11 cellular contexts compared by ENCODE assay signal in genomic region chr13:109715902-109716301, GRCh38.
A peak's percentile ranks its signal among the peaks of the same experiment; 100 is the strongest.
DNase-seq lines count a peak whose midpoint lies in the region; ATAC-seq, FAIRE-seq and TF ChIP-seq lines count a peak whose summit lies in the region.
"Had no signal": no experiment of that assay in that cellular context is flagged by ENCODE, and none has a peak within 500 bp of the region (broad histone marks: within the 10 kb centered on the region; RNA-seq: fewer than 3 reads in every experiment).

No MANE protein-coding gene starts in this region.

- ATAC-seq in K562 (peak; percentile 79), left lobe of liver (peak; percentile 69), GM18498 (IDR thresholded peaks at IDR 0.05; ENCODE audit: unreplicated experiment) (no peak)

- no peaks in the 10 kb centered on the region for H3K36me3 ChIP-seq in K562 (ENCODE audit: control insufficient read depth, insufficient read depth, low read length)

- FAIRE-seq in K562 (lab: Jason Lieb, UNC): no peak
- FAIRE-seq: small intestine had no signal

- DNase-seq in AG08396 (ENCODE audit: low spot score): peak; percentile 38
- peak; percentile 19 for DNase-seq in M059J (ENCODE audit: low read depth)
- peak in 1 of 4 experiments; percentile 45 for DNase-seq in K562 (ENCODE audit: extremely low read depth in 1 of 4, low spot score in 3 of 4)
- DNase-seq in left lobe of liver (ENCODE audit: low spot score): peak; percentile 91
- DNase-seq in NCI-H1417 treated with DMSO at 0.1 percent for 48 hours (lab: John Stamatoyannopoulos, UW): no peak
- DNase-seq in superior temporal gyrus (ENCODE audit: extremely low spot score): no peak
- DNase-seq in retina: no peak
- DNase-seq: NCI-H1092 treated with DMSO at 0.1 percent for 48 hours, small intestine, T-helper 9 cell had no signal

- H4K20me1 ChIP-seq in K562 (replicated peaks; ENCODE audit: control insufficient read depth, insufficient read depth, low read length): no peaks in the 10 kb centered on the region

- CTCF ChIA-PET in K562 (lab: Yijun Ruan, JAX; ENCODE audit: low intra/inter-chr PET ratio): no interaction called here

- POLR2A ChIA-PET in K562 (lab: Yijun Ruan, JAX): no interaction called here

- TF ChIP-seq RAD21 in K562 (CRISPR knock-in tag; conservative IDR thresholded peaks at IDR 0.05 in 1 of 2, IDR thresholded peaks at IDR 0.05 in 1 of 2): peak in 1 of 2 experiments; percentile 47; a peak in 2 of 4 replicates

- no peak overlapping the region for H2AFZ ChIP-seq in K562 (ENCODE audit: low read depth, low read length)

- H3K27ac ChIP-seq in K562 (ENCODE audit: extremely low read depth, low read depth, low read length): no peak overlapping the region

- no peaks in the 10 kb centered on the region for H3K79me2 ChIP-seq in K562 (ENCODE audit: control insufficient read depth, insufficient read depth, low read length)

- no peaks in the 10 kb centered on the region for H3K27me3 ChIP-seq in K562 (ENCODE audit: control insufficient read depth in 2 of 2, insufficient read depth in 2 of 2, low read length in 2 of 2)

- peaks cover 5 to 13% of the 10 kb centered on the region in 2 experiments; a peak in 2 of 5 replicates for H3K4me1 ChIP-seq in K562 (replicated peaks in 1 of 2; ENCODE audit: control insufficient read depth in 2 of 2, insufficient read depth in 2 of 2, low read length in 2 of 2)

- WGBS in K562 (ENCODE audit: insufficient coverage, low coverage, missing lambda C conversion rate): 71% methylated on average over 1 of the region's 1 CpG

- BruUV-seq in K562 (replicated peaks; lab: Mats Ljungman, UMichigan): no TSS peak

- H3K9me3 ChIP-seq in K562 (replicated peaks; ENCODE audit: control insufficient read depth, insufficient read depth, low read depth, low read length): no peaks in the 10 kb centered on the region

- H3K9ac ChIP-seq in K562 (ENCODE audit: insufficient read depth in 1 of 2, low read depth in 2 of 2, low read length in 2 of 2): no peak overlapping the region

- in situ Hi-C loops in K562 (cut with MboI): no loop called here

- no peak overlapping the region for H3K4me3 ChIP-seq in K562

- no peaks in the 10 kb centered on the region for H3K9me1 ChIP-seq in K562 (ENCODE audit: control insufficient read depth, insufficient read depth, low read length)

- intact Hi-C loops in K562 (cut with micrococcal nuclease): no loop called here

- no peak overlapping the region for H3K4me2 ChIP-seq in K562 (ENCODE audit: insufficient read depth, low read length)

- TF ChIP-seq CTCF in K562 (IDR thresholded peaks at IDR 0.05 in 2 of 3, conservative IDR thresholded peaks at IDR 0.05 in 1 of 3; ENCODE audit: insufficient read depth in 2 of 3, low read depth in 1 of 3, low read length in 3 of 3): peak in 2 of 3 experiments; percentile 20 to 26; a peak in 2 of 6 replicates

- TF ChIP-seq POLR2A in K562 (conservative IDR thresholded peaks at IDR 0.05): no peak

- no peak for TF ChIP-seq EP300 in K562 (IDR thresholded peaks at IDR 0.05; ENCODE audit: low read length)

TF ChIP-seq in K562, 482 proteins besides CTCF, POLR2A, EP300 and RAD21 (continues in another document):
- TF ChIP-seq BHLHE40 (IDR thresholded peaks at IDR 0.05; ENCODE audit: low read length) (peak; percentile 38; the same call in 1 of the 2 replicates), MXI1 (IDR thresholded peaks at IDR 0.05; ENCODE audit: low read depth, low read length) (no peak), L3MBTL2 (IDR thresholded peaks at IDR 0.05) (peak; percentile 93), MYC (IDR thresholded peaks at IDR 0.05; ENCODE audit: low read depth, low read length) (peak; percentile 73), MYC (CRISPR knock-in tag; IDR thresholded peaks at IDR 0.05; ENCODE audit: borderline replicate concordance, low read depth) (no peak), HEY1 (CRISPR knock-in tag; IDR thresholded peaks at IDR 0.05; ENCODE audit: borderline replicate concordance) (no peak), EP400 (IDR thresholded peaks at IDR 0.05) (no peak), ZBTB2 (IDR thresholded peaks at IDR 0.05) (no peak), ZFX (CRISPR knock-in tag; IDR thresholded peaks at IDR 0.05) (no peak), MNT (conservative IDR thresholded peaks at IDR 0.05) (peak; percentile 37 to 56; a peak in 3 of 4 replicates), MEIS2 (IDR thresholded peaks at IDR 0.05; ENCODE audit: partially characterized antibody) (peak; percentile 61)
- TF ChIP-seq, protein P1, sequence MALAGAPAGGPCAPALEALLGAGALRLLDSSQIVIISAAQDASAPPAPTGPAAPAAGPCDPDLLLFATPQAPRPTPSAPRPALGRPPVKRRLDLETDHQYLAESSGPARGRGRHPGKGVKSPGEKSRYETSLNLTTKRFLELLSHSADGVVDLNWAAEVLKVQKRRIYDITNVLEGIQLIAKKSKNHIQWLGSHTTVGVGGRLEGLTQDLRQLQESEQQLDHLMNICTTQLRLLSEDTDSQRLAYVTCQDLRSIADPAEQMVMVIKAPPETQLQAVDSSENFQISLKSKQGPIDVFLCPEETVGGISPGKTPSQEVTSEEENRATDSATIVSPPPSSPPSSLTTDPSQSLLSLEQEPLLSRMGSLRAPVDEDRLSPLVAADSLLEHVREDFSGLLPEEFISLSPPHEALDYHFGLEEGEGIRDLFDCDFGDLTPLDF (CRISPR knock-in tag; IDR thresholded peaks at IDR 0.05): no peak
- TF ChIP-seq, protein P2, sequence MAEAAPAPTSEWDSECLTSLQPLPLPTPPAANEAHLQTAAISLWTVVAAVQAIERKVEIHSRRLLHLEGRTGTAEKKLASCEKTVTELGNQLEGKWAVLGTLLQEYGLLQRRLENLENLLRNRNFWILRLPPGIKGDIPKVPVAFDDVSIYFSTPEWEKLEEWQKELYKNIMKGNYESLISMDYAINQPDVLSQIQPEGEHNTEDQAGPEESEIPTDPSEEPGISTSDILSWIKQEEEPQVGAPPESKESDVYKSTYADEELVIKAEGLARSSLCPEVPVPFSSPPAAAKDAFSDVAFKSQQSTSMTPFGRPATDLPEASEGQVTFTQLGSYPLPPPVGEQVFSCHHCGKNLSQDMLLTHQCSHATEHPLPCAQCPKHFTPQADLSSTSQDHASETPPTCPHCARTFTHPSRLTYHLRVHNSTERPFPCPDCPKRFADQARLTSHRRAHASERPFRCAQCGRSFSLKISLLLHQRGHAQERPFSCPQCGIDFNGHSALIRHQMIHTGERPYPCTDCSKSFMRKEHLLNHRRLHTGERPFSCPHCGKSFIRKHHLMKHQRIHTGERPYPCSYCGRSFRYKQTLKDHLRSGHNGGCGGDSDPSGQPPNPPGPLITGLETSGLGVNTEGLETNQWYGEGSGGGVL (CRISPR knock-in tag; IDR thresholded peaks at IDR 0.05): no peak

Comparison
In these comparisons a context has a peak if more than half of its experiments do, and no peak if none do; other contexts are left out.
1. DNase-seq: peak in AG08396 (single experiment), M059J (single experiment) and left lobe of liver (single experiment); none in NCI-H1417 treated with DMSO at 0.1 percent for 48 hours (single experiment), superior temporal gyrus (single experiment) and retina (single experiment).